In the genomic region with DNA sequence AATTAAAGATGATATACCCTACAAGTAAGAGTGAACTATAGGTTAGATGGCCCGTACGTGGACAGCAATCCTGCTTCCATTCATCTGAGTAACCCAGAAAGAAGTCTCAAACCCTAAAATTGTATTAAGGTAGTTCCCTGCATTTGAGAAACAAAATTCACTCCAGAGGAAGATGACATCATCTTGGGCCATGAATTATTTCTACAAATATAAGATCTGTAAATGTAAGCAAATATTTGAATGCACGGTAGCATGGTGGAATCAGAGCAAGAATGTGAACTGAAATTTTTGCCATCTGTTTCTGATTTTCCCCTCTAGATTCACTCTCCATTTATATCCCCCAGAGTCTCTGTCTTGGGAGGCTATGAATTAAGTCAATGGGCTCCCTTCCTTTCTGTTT, we compare ENCODE assay signal across 23 cellular contexts. TPM values are rescaled to one million over a fixed set of nuclear protein-coding genes. Genes with fewer than 3 reads are reported as not detected.
DNase-seq lines count a peak whose midpoint lies in the region; ATAC-seq, FAIRE-seq and TF ChIP-seq lines count a peak whose summit lies in the region.
"Had no signal": no experiment of that assay in that cellular context is flagged by ENCODE, and none has a peak within 500 bp of the region (broad histone marks: within the 10 kb centered on the region; RNA-seq: fewer than 3 reads in every experiment).

No MANE protein-coding gene starts in this region.

- TF ChIP-seq CTCF in HepG2 (CRISPR knock-in tag; IDR thresholded peaks at IDR 0.05) (no peak), right lobe of liver (IDR thresholded peaks at IDR 0.05) (no peak)

- H3K9ac ChIP-seq in HepG2 (ENCODE audit: insufficient read depth, low read depth, low read length) (no peak overlapping the region), SK-N-MC (ENCODE audit: insufficient read length) (no peak overlapping the region)
- H3K9ac ChIP-seq: BLaER1 treated with 17β-estradiol and CSF1 and Interleukin-3, amounts not matched to agents 10 nM and 100 nM had no signal

- no peak for ATAC-seq in HepG2
- no peak for ATAC-seq in right lobe of liver
- ATAC-seq: A549; CD8-positive, alpha-beta T cell; GM12878 had no signal

- no peaks in the 10 kb centered on the region for H3K36me3 ChIP-seq in HepG2 (replicated peaks in 1 of 2; ENCODE audit: control insufficient read depth in 1 of 2, insufficient read depth in 2 of 2, low read length in 2 of 2)
- no peaks in the 10 kb centered on the region for H3K36me3 ChIP-seq in right lobe of liver
- H3K36me3 ChIP-seq in SK-N-MC (ENCODE audit: insufficient read depth, low read length): no peaks in the 10 kb centered on the region
- H3K36me3 ChIP-seq: BLaER1 treated with 17β-estradiol and CSF1 and Interleukin-3, amounts not matched to agents 10 nM and 100 nM had no signal

- H3K27ac ChIP-seq in HepG2 (ENCODE audit: extremely low read length, insufficient read depth, low read length) (no peak overlapping the region), right lobe of liver (no peak overlapping the region), SK-N-MC (peak overlapping the region; percentile 69)
- H3K27ac ChIP-seq: 22Rv1; A549; BLaER1 treated with 17β-estradiol and CSF1 and Interleukin-3, amounts not matched to agents 10 nM and 100 nM; C4-2B had no signal

- in situ Hi-C loops in HepG2 (cut with HindIII; ENCODE audit: extremely low pct_ligation_motif_present, low pct_unique_long_range_greater_than_20kb): no loop called here

- H3K4me3 ChIP-seq in HepG2 (replicated peaks in 1 of 3; ENCODE audit: insufficient read depth in 1 of 3, low read depth in 2 of 3, low read length in 3 of 3): no peak overlapping the region
- no peak overlapping the region for H3K4me3 ChIP-seq in right lobe of liver
- H3K4me3 ChIP-seq in SK-N-MC: no peak overlapping the region
- H3K4me3 ChIP-seq: A549; BLaER1 treated with 17β-estradiol and CSF1 and Interleukin-3, amounts not matched to agents 10 nM and 100 nM; GM12878 had no signal

- no peak for DNase-seq in HepG2 (ENCODE audit: low spot score)
- no peak for DNase-seq in right lobe of liver
- no peak for DNase-seq in SK-N-MC (ENCODE audit: low read depth, low spot score)
- DNase-seq in fibroblast of peridontal ligament (ENCODE audit: extremely low read depth): peak; percentile 27
- DNase-seq in HUDEP-2 (lab: John Stamatoyannopoulos, UW; ENCODE audit: unreplicated experiment in 76 of 76): no peak
- no peak for DNase-seq in KG1 (lab: John Stamatoyannopoulos, UW)
- DNase-seq: AML-193; Caco-2; Calu3; CD4-positive, alpha-beta T cell; CD8-positive, alpha-beta T cell; DMS79 treated with DMSO at 0.1 percent for 48 hours; EL; GDM1 had no signal

- peaks cover under 1 to 25% of the 10 kb centered on the region in 2 experiments; a peak in 2 of 5 replicates for H3K27me3 ChIP-seq in HepG2 (ENCODE audit: control insufficient read depth in 1 of 2, insufficient read depth in 2 of 2, low read length in 2 of 2)
- no peaks in the 10 kb centered on the region for H3K27me3 ChIP-seq in right lobe of liver
- H3K27me3 ChIP-seq: BLaER1 treated with 17β-estradiol and CSF1 and Interleukin-3, amounts not matched to agents 10 nM and 100 nM had no signal

- H3K4me1 ChIP-seq in HepG2 (ENCODE audit: insufficient read depth, low read length): peaks cover 3% of the 10 kb centered on the region; the same call in 1 of the 2 replicates
- peaks cover 0 to 5% (median 2%) of the 10 kb centered on the region in 4 donors for H3K4me1 ChIP-seq in right lobe of liver
- H3K4me1 ChIP-seq: A549, Caco-2 had no signal

- no peak overlapping the region for H3K4me2 ChIP-seq in HepG2 (ENCODE audit: low read depth, low read length)
- H3K4me2 ChIP-seq: A549; BLaER1 treated with 17β-estradiol and CSF1 and Interleukin-3, amounts not matched to agents 10 nM and 100 nM had no signal

- no peaks in the 10 kb centered on the region for H3K79me2 ChIP-seq in HepG2 (ENCODE audit: insufficient read depth, low read length)

- BruUV-seq in HepG2 (replicated peaks; lab: Mats Ljungman, UMichigan): no TSS peak

- H3K9me3 ChIP-seq in HepG2 (ENCODE audit: low read length): no peaks in the 10 kb centered on the region
- no peaks in the 10 kb centered on the region for H3K9me3 ChIP-seq in right lobe of liver
- H3K9me3 ChIP-seq in SK-N-MC (ENCODE audit: low read depth, low read length): no peaks in the 10 kb centered on the region
- H3K9me3 ChIP-seq: A549, Caco-2 had no signal

- no peak for TF ChIP-seq RAD21 in HepG2 (CRISPR knock-in tag; IDR thresholded peaks at IDR 0.05)

- CTCF ChIA-PET in HepG2 (lab: Yijun Ruan, JAX; ENCODE audit: low intra/inter-chr PET ratio, low total read pairs): no interaction called here

- H2AFZ ChIP-seq in HepG2 (ENCODE audit: low read length): no peak overlapping the region

- intact Hi-C loops in HepG2 (cut with micrococcal nuclease; ENCODE audit: unreplicated experiment) (loop anchor here (10.0 kb wide), 1 partner anchor 213 kb away; no protein-coding TSS in a partner anchor), right lobe of liver (cut with DNase I) (loop anchor here (10.0 kb wide), 1 partner anchor 153 kb away; no protein-coding TSS in a partner anchor)

- FAIRE-seq in HepG2 (lab: Jason Lieb, UNC): no peak
- FAIRE-seq: A549, D721Med, GM12878, GM12892, GM18507 had no signal

- TF ChIP-seq POLR2A in HepG2 (IDR thresholded peaks at IDR 0.05; ENCODE audit: insufficient read depth in 1 of 2, low read depth in 2 of 2, low read length in 2 of 2) (no peak), right lobe of liver (IDR thresholded peaks at IDR 0.05) (no peak)

- TF ChIP-seq EP300 in HepG2 (IDR thresholded peaks at IDR 0.05; ENCODE audit: low read depth in 2 of 2, low read length in 2 of 2) (no peak), HepG2 (CRISPR knock-in tag; IDR thresholded peaks at IDR 0.05; ENCODE audit: borderline replicate concordance) (no peak)

- H4K20me1 ChIP-seq in HepG2 (ENCODE audit: insufficient read depth, low read length): no peaks in the 10 kb centered on the region
- H4K20me1 ChIP-seq: BLaER1 treated with 17β-estradiol and CSF1 and Interleukin-3, amounts not matched to agents 10 nM and 100 nM had no signal

- 16% methylated on average over 3 of the region's 3 CpGs for WGBS in HepG2 (ENCODE audit: low lambda C conversion rate)
- WGBS in right lobe of liver (ENCODE audit: insufficient coverage, low coverage, low lambda C conversion rate, missing lambda C conversion rate): 97% methylated on average over 3 of the region's 3 CpGs

- POLR2A ChIA-PET in HepG2 (lab: Yijun Ruan, JAX): no interaction called here

TF ChIP-seq in HepG2, 621 proteins besides CTCF, POLR2A, EP300 and RAD21 (continues in another document):
- no peak for TF ChIP-seq ZNF160 (CRISPR knock-in tag; IDR thresholded peaks at IDR 0.05)

RNA-seq across cellular contexts. Expression of a gene that starts 5.7 kb away (rescaled TPM):
- total RNA-seq in HepG2 (2016; rRNA removed; fragmentation: Illumina TruSeq; extraction: Trizol) (not detected in 2 replicates), right lobe of liver (10 to 100 TPM in 1 of 6 experiments, 1 to 10 TPM in 5; 5.0 to 10.4 (median 6.9) TPM)
- under 0.01 TPM in 1 of 2 replicates, not detected in the other for total RNA-seq in HepG2 (2016; cell fraction: cytosol; rRNA removed; fragmentation: Illumina TruSeq; extraction: Trizol; ENCODE audit: low read depth)
- not detected in 2 replicates for total RNA-seq in HepG2 (2016; cell fraction: insoluble cytoplasmic fraction; rRNA removed; fragmentation: Illumina TruSeq; extraction: Trizol)
- not detected in 2 replicates for total RNA-seq in HepG2 (2016; cell fraction: membrane; rRNA removed; fragmentation: Illumina TruSeq; extraction: Trizol)
- total RNA-seq in HepG2 (2016; cell fraction: nucleus; rRNA removed; fragmentation: Illumina TruSeq; extraction: Trizol): not detected in 2 replicates
- not detected in 2 replicates for polyA plus RNA-seq in HepG2 (2011; rRNA removed)
- polyA plus RNA-seq in HepG2 (2011; cell fraction: cytosol; rRNA removed): not detected in 2 replicates
- not detected in 2 replicates for polyA plus RNA-seq in HepG2 (2011; cell fraction: nucleus; rRNA removed)
- not detected in 2 replicates for polyA plus RNA-seq in HepG2 (2012)
- polyA plus RNA-seq in HepG2 (2016; cell fraction: cytosol; fragmentation: Illumina TruSeq; extraction: Trizol; ENCODE audit: low read depth): not detected in 2 replicates
- polyA plus RNA-seq in HepG2 (2016; cell fraction: insoluble cytoplasmic fraction; fragmentation: Illumina TruSeq; extraction: Trizol; ENCODE audit: low read depth): not detected in 2 replicates
- not detected in 2 replicates for polyA plus RNA-seq in HepG2 (2016; cell fraction: membrane; fragmentation: Illumina TruSeq; extraction: Trizol; ENCODE audit: low read depth)
- polyA plus RNA-seq in HepG2 (2016; cell fraction: nucleus; fragmentation: Illumina TruSeq; extraction: Trizol; ENCODE audit: insufficient read depth, low read depth): not detected in 2 replicates
- polyA minus RNA-seq in HepG2 (2011; rRNA and poly(A)+ RNA removed; ENCODE audit: low replicate concordance): 8.5 TPM in 1 of 2 replicates, not detected in the other
- polyA minus RNA-seq in HepG2 (2011; cell fraction: cytosol; rRNA and poly(A)+ RNA removed): 0.20 TPM in 1 of 2 replicates, not detected in the other
- not detected in 2 replicates for polyA minus RNA-seq in HepG2 (2011; cell fraction: nucleus; rRNA and poly(A)+ RNA removed)
- total RNA-seq: G401 had no signal

RNA-seq across cellular contexts. Expression of a gene that starts 24.4 kb away (rescaled TPM):
- total RNA-seq in HepG2 (2016; rRNA removed; fragmentation: Illumina TruSeq; extraction: Trizol) (0.53 and 0.88 TPM in 2 replicates), right lobe of liver (1 to 10 TPM; 4.8 to 8.7 (median 5.2) TPM)
- 0.20 and 0.26 TPM in 2 replicates for total RNA-seq in HepG2 (2016; cell fraction: cytosol; rRNA removed; fragmentation: Illumina TruSeq; extraction: Trizol; ENCODE audit: low read depth)
- total RNA-seq in HepG2 (2016; cell fraction: insoluble cytoplasmic fraction; rRNA removed; fragmentation: Illumina TruSeq; extraction: Trizol): 0.35 and 0.65 TPM in 2 replicates
- total RNA-seq in HepG2 (2016; cell fraction: membrane; rRNA removed; fragmentation: Illumina TruSeq; extraction: Trizol): 0.34 TPM in 1 of 2 replicates, not detected in the other
- total RNA-seq in HepG2 (2016; cell fraction: nucleus; rRNA removed; fragmentation: Illumina TruSeq; extraction: Trizol): 0.40 and 0.56 TPM in 2 replicates
- 0.04 and 0.29 TPM in 2 replicates for polyA plus RNA-seq in HepG2 (2011; rRNA removed)
- 0.15 and 0.36 TPM in 2 replicates for polyA plus RNA-seq in HepG2 (2011; cell fraction: cytosol; rRNA removed)
- not detected in 2 replicates for polyA plus RNA-seq in HepG2 (2011; cell fraction: nucleus; rRNA removed)
- 0.15 and 0.27 TPM in 2 replicates for polyA plus RNA-seq in HepG2 (2012)
- 0.09 TPM in 2 replicates for polyA plus RNA-seq in HepG2 (2016; cell fraction: cytosol; fragmentation: Illumina TruSeq; extraction: Trizol; ENCODE audit: low read depth)
- polyA plus RNA-seq in HepG2 (2016; cell fraction: insoluble cytoplasmic fraction; fragmentation: Illumina TruSeq; extraction: Trizol; ENCODE audit: low read depth): 0.74 and 0.75 TPM in 2 replicates
- 0.10 and 0.21 TPM in 2 replicates for polyA plus RNA-seq in HepG2 (2016; cell fraction: membrane; fragmentation: Illumina TruSeq; extraction: Trizol; ENCODE audit: low read depth)
- polyA plus RNA-seq in HepG2 (2016; cell fraction: nucleus; fragmentation: Illumina TruSeq; extraction: Trizol; ENCODE audit: insufficient read depth, low read depth): 0.55 TPM in 1 of 2 replicates, not detected in the other
- polyA minus RNA-seq in HepG2 (2011; rRNA and poly(A)+ RNA removed; ENCODE audit: low replicate concordance): 3.1 TPM in 1 of 2 replicates, not detected in the other
- 0.53 TPM in 1 of 2 replicates, not detected in the other for polyA minus RNA-seq in HepG2 (2011; cell fraction: cytosol; rRNA and poly(A)+ RNA removed)
- polyA minus RNA-seq in HepG2 (2011; cell fraction: nucleus; rRNA and poly(A)+ RNA removed): 0.25 TPM in 1 of 2 replicates, not detected in the other
